23 cellular contexts compared by ENCODE assay signal in genomic region chr19:1833540-1833939, GRCh38. TPM values are rescaled to one million over a fixed set of nuclear protein-coding genes. Genes with fewer than 3 reads are reported as not detected.
DNase-seq lines count a peak whose midpoint lies in the region; ATAC-seq and TF ChIP-seq lines count a peak whose summit lies in the region.
"Had no signal": no experiment of that assay in that cellular context is flagged by ENCODE, and none has a peak within 500 bp of the region (broad histone marks: within the 10 kb centered on the region; RNA-seq: fewer than 3 reads in every experiment).

No MANE protein-coding gene starts in this region.

- H3K4me1 ChIP-seq in fibroblast of lung (ENCODE audit: control insufficient read depth, extremely low read depth, insufficient read depth, low read length), result peaks cover 15% of the 10 kb centered on the region
- H3K4me1 ChIP-seq: Caco-2 had no signal

- H3K9me3 ChIP-seq in fibroblast of lung (ENCODE audit: control insufficient read depth, insufficient read depth, low read depth, low read length), result no peaks in the 10 kb centered on the region
- H3K9me3 ChIP-seq: Caco-2, heart left ventricle, lower lobe of right lung, stomach, upper lobe of right lung had no signal

- no peak overlapping the region for H3K4me3 ChIP-seq in fibroblast of lung (replicated peaks in 1 of 4; ENCODE audit: control extremely low read depth in 1 of 4, insufficient read depth in 1 of 4, low read depth in 3 of 4, low read length in 4 of 4)
- H3K4me3 ChIP-seq: heart left ventricle, lower lobe of right lung, stomach, upper lobe of right lung had no signal

- peak overlapping the region; percentile 4 for H3K4me2 ChIP-seq in fibroblast of lung (ENCODE audit: extremely low read depth, insufficient read depth, low read length)

- H3K4me3 Mint-ChIP-seq in activated naive CD4-positive, alpha-beta T cell treated with anti-CD3 and anti-CD28 coated beads for 36 hours, result no peak overlapping the region
- no peak overlapping the region for H3K4me3 Mint-ChIP-seq in stimulated activated naive B cell treated with anti-CD40 and anti-IgM and Interleukin-4, amounts not matched to agents 10 μg/mL and 1 μg/mL and 100 μg/mL, for 72 hours
- H3K4me3 Mint-ChIP-seq in activated CD8-positive, alpha-beta T cell treated with anti-CD3 and anti-CD28 coated beads for 36 hours, result no peak overlapping the region
- H3K4me3 Mint-ChIP-seq: activated naive CD4-positive, alpha-beta T cell treated with anti-CD3 and anti-CD28 coated beads, Interleukin-2, amount 50 U/mL, for 24 hours; activated T-cell treated with anti-CD3 and anti-CD28 coated beads, Interleukin-2, amount 50 U/mL, for 4 hours; B cell had no signal

- H2AFZ ChIP-seq in fibroblast of lung (ENCODE audit: low read length), result no peak overlapping the region

- CTCF ChIA-PET in activated naive CD4-positive, alpha-beta T cell treated with anti-CD3 and anti-CD28 coated beads for 36 hours (lab: Charles Lee), result interaction anchor here (1.2 kb wide), 1 partner anchor 8 kb away, joined by 4 read pairs; no protein-coding TSS in a partner anchor
- CTCF ChIA-PET in activated CD8-positive, alpha-beta T cell treated with anti-CD3 and anti-CD28 coated beads for 36 hours (lab: Charles Lee), result no interaction called here

- no peaks in the 10 kb centered on the region for H3K27me3 ChIP-seq in fibroblast of lung (ENCODE audit: control insufficient read depth, insufficient read depth, low read length)
- H3K27me3 ChIP-seq: heart left ventricle, stomach, upper lobe of right lung had no signal

- no peaks in the 10 kb centered on the region for H3K9me3 Mint-ChIP-seq in activated naive CD4-positive, alpha-beta T cell treated with anti-CD3 and anti-CD28 coated beads for 36 hours
- no peaks in the 10 kb centered on the region for H3K9me3 Mint-ChIP-seq in stimulated activated naive B cell treated with anti-CD40 and anti-IgM and Interleukin-4, amounts not matched to agents 10 μg/mL and 1 μg/mL and 100 μg/mL, for 72 hours
- no peaks in the 10 kb centered on the region for H3K9me3 Mint-ChIP-seq in activated CD8-positive, alpha-beta T cell treated with anti-CD3 and anti-CD28 coated beads for 36 hours
- H3K9me3 Mint-ChIP-seq: activated naive CD4-positive, alpha-beta T cell treated with anti-CD3 and anti-CD28 coated beads, Interleukin-2, amount 50 U/mL, for 24 hours; activated T-cell treated with anti-CD3 and anti-CD28 coated beads, Interleukin-2, amount 50 U/mL, for 4 hours had no signal

- no peak for TF ChIP-seq CTCF in fibroblast of lung (conservative IDR thresholded peaks at IDR 0.05 in 1 of 2, IDR thresholded peaks at IDR 0.05 in 1 of 2; ENCODE audit: low read depth in 1 of 2, low read length in 2 of 2)
- TF ChIP-seq CTCF in activated CD8-positive, alpha-beta T cell treated with anti-CD3 and anti-CD28 coated beads for 36 hours (IDR thresholded peaks at IDR 0.05), result no peak

- H3K4me1 Mint-ChIP-seq in activated naive CD4-positive, alpha-beta T cell treated with anti-CD3 and anti-CD28 coated beads for 36 hours (ENCODE audit: low read depth), result peaks cover 13% of the 10 kb centered on the region
- H3K4me1 Mint-ChIP-seq in stimulated activated naive B cell treated with anti-CD40 and anti-IgM and Interleukin-4, amounts not matched to agents 10 μg/mL and 1 μg/mL and 100 μg/mL, for 72 hours, result peaks cover 14 to 36% of the 10 kb centered on the region in 2 donors
- peaks cover 7% of the 10 kb centered on the region for H3K4me1 Mint-ChIP-seq in activated CD8-positive, alpha-beta T cell treated with anti-CD3 and anti-CD28 coated beads for 36 hours (ENCODE audit: low read depth)

- peaks cover 57% of the 10 kb centered on the region for H3K79me2 ChIP-seq in fibroblast of lung (ENCODE audit: control insufficient read depth, insufficient read depth, low read length)

- POLR2A ChIA-PET in activated CD8-positive, alpha-beta T cell treated with anti-CD3 and anti-CD28 coated beads for 36 hours (lab: Charles Lee), result no interaction called here

- H3K36me3 ChIP-seq in fibroblast of lung (ENCODE audit: control insufficient read depth, insufficient read depth, low read length), result peaks cover 3% of the 10 kb centered on the region

- ATAC-seq in stimulated activated naive B cell treated with anti-CD40 and anti-IgM and Interleukin-4, amounts not matched to agents 10 μg/mL and 1 μg/mL and 100 μg/mL, for 72 hours (replicated peaks), result no peak
- no peak for ATAC-seq in activated CD8-positive, alpha-beta T cell treated with anti-CD3 and anti-CD28 coated beads for 36 hours
- ATAC-seq in GM18511 (IDR thresholded peaks at IDR 0.05; ENCODE audit: unreplicated experiment) (no peak), GM21825 (IDR thresholded peaks at IDR 0.05; ENCODE audit: unreplicated experiment) (no peak)
- ATAC-seq: activated T-cell treated with anti-CD3 and anti-CD28 coated beads, Interleukin-2, amount 50 U/mL, for 4 hours; SK-N-SH treated with all-trans-retinoic acid at 6 μM for 48 hours; upper lobe of right lung had no signal

- no peaks in the 10 kb centered on the region for H3K27me3 Mint-ChIP-seq in activated naive CD4-positive, alpha-beta T cell treated with anti-CD3 and anti-CD28 coated beads for 36 hours (ENCODE audit: low read depth)
- H3K27me3 Mint-ChIP-seq in stimulated activated naive B cell treated with anti-CD40 and anti-IgM and Interleukin-4, amounts not matched to agents 10 μg/mL and 1 μg/mL and 100 μg/mL, for 72 hours, result no peaks in the 10 kb centered on the region
- no peaks in the 10 kb centered on the region for H3K27me3 Mint-ChIP-seq in activated CD8-positive, alpha-beta T cell treated with anti-CD3 and anti-CD28 coated beads for 36 hours
- H3K27me3 Mint-ChIP-seq: activated naive CD4-positive, alpha-beta T cell treated with anti-CD3 and anti-CD28 coated beads, Interleukin-2, amount 50 U/mL, for 24 hours; B cell had no signal

- H4K20me1 ChIP-seq in fibroblast of lung (ENCODE audit: control insufficient read depth, extremely low read depth, insufficient read depth, low read length), result no peaks in the 10 kb centered on the region

- H3K27ac Mint-ChIP-seq in activated naive CD4-positive, alpha-beta T cell treated with anti-CD3 and anti-CD28 coated beads for 36 hours, result peak overlapping the region; percentile 24
- peak overlapping the region; percentile 60 for H3K27ac Mint-ChIP-seq in stimulated activated naive B cell treated with anti-CD40 and anti-IgM and Interleukin-4, amounts not matched to agents 10 μg/mL and 1 μg/mL and 100 μg/mL, for 72 hours
- H3K27ac Mint-ChIP-seq in activated CD8-positive, alpha-beta T cell treated with anti-CD3 and anti-CD28 coated beads for 36 hours, result no peak overlapping the region
- H3K27ac Mint-ChIP-seq: activated naive CD4-positive, alpha-beta T cell treated with anti-CD3 and anti-CD28 coated beads, Interleukin-2, amount 50 U/mL, for 24 hours; B cell had no signal

- DNase-seq in activated naive CD4-positive, alpha-beta T cell treated with anti-CD3 and anti-CD28 coated beads for 36 hours, result no peak
- DNase-seq in activated naive CD4-positive, alpha-beta T cell (lab: John Stamatoyannopoulos, UW), result no peak
- DNase-seq in fibroblast of lung (ENCODE audit: low read depth in 2 of 2) (no peak), myocyte (ENCODE audit: low read depth) (peak; percentile 13)
- DNase-seq in stimulated activated naive B cell treated with anti-CD40 and anti-IgM and Interleukin-4, amounts not matched to agents 10 μg/mL and 1 μg/mL and 100 μg/mL, for 72 hours, result no peak
- no peak for DNase-seq in activated CD8-positive, alpha-beta T cell treated with anti-CD3 and anti-CD28 coated beads for 36 hours
- DNase-seq: activated CD4-positive, CD25-positive, alpha-beta regulatory T cell; activated CD8-positive, alpha-beta memory T cell treated with anti-CD3 and anti-CD28 coated beads for 24 hours; activated T-cell treated with anti-CD3 and anti-CD28 coated beads, Interleukin-2, amount 50 U/mL, for 4 hours; Caco-2; H7; heart left ventricle; Kasumi-1; lower lobe of right lung; NCI-H2029; stomach; upper lobe of right lung had no signal

- peak overlapping the region; percentile 58 for H3K27ac ChIP-seq in fibroblast of lung (ENCODE audit: insufficient read depth, low read length)
- H3K27ac ChIP-seq: 22Rv1, heart left ventricle, lower lobe of right lung, stomach, upper lobe of right lung had no signal

- H3K36me3 Mint-ChIP-seq in activated naive CD4-positive, alpha-beta T cell treated with anti-CD3 and anti-CD28 coated beads for 36 hours (ENCODE audit: low read depth), result no peaks in the 10 kb centered on the region
- peaks cover 15 to 16% of the 10 kb centered on the region in 2 donors for H3K36me3 Mint-ChIP-seq in stimulated activated naive B cell treated with anti-CD40 and anti-IgM and Interleukin-4, amounts not matched to agents 10 μg/mL and 1 μg/mL and 100 μg/mL, for 72 hours
- H3K36me3 Mint-ChIP-seq in activated CD8-positive, alpha-beta T cell treated with anti-CD3 and anti-CD28 coated beads for 36 hours (ENCODE audit: low read depth), result peaks cover 1% of the 10 kb centered on the region

- intact Hi-C loops in activated naive CD4-positive, alpha-beta T cell treated with anti-CD3 and anti-CD28 coated beads for 36 hours (cut with micrococcal nuclease), result no loop called here
- intact Hi-C loops in activated CD8-positive, alpha-beta T cell treated with anti-CD3 and anti-CD28 coated beads for 36 hours (cut with micrococcal nuclease), result no loop called here

- H3K9ac ChIP-seq in fibroblast of lung (ENCODE audit: insufficient read depth, low read length), result peak overlapping the region; percentile 26

RNA-seq across cellular contexts. Expression of gene REXO1, which starts 14.7 kb away (rescaled TPM):
- 10 to 100 TPM; 39.8 to 47.6 TPM for total RNA-seq in activated naive CD4-positive, alpha-beta T cell treated with anti-CD3 and anti-CD28 coated beads for 36 hours
- 4.1 and 6.8 TPM in 2 replicates for total RNA-seq in fibroblast of lung
- 6.1 and 12.0 TPM in 2 replicates for polyA plus RNA-seq in fibroblast of lung
- polyA plus RNA-seq in fibroblast of lung (2012), result 12.0 and 20.9 TPM in 2 replicates
- polyA minus RNA-seq in fibroblast of lung (ENCODE audit: low replicate concordance), result 39.0 and 40.1 TPM in 2 replicates
- total RNA-seq in myocyte, result 9.0 and 9.4 TPM in 2 replicates
- polyA plus RNA-seq in myocyte (2012), result 18.7 TPM
- 10 to 100 TPM; 43.4 to 46.8 TPM for total RNA-seq in activated CD8-positive, alpha-beta T cell treated with anti-CD3 and anti-CD28 coated beads for 36 hours

RNA-seq across cellular contexts. Expression of gene ATP8B3, which starts 21.5 kb away (rescaled TPM):
- 1 to 10 TPM; 6.1 to 8.4 TPM for total RNA-seq in activated naive CD4-positive, alpha-beta T cell treated with anti-CD3 and anti-CD28 coated beads for 36 hours
- total RNA-seq in fibroblast of lung, result 1.3 and 3.0 TPM in 2 replicates
- 2.3 and 3.5 TPM in 2 replicates for polyA plus RNA-seq in fibroblast of lung
- 2.2 and 2.6 TPM in 2 replicates for polyA plus RNA-seq in fibroblast of lung (2012)
- polyA minus RNA-seq in fibroblast of lung (ENCODE audit: low replicate concordance), result 3.9 and 6.0 TPM in 2 replicates
- 0.48 and 1.1 TPM in 2 replicates for total RNA-seq in myocyte
- 2.0 TPM for polyA plus RNA-seq in myocyte (2012)
- total RNA-seq in activated CD8-positive, alpha-beta T cell treated with anti-CD3 and anti-CD28 coated beads for 36 hours, result 1 to 10 TPM; 5.8 to 8.2 TPM

RNA-seq across cellular contexts. Expression of gene KLF16, which starts 29.8 kb away (rescaled TPM):
- 10 to 100 TPM; 13.5 to 15.0 TPM for total RNA-seq in activated naive CD4-positive, alpha-beta T cell treated with anti-CD3 and anti-CD28 coated beads for 36 hours
- 3.9 and 6.9 TPM in 2 replicates for total RNA-seq in fibroblast of lung
- 4.2 and 5.0 TPM in 2 replicates for polyA plus RNA-seq in fibroblast of lung
- 12.9 and 21.2 TPM in 2 replicates for polyA plus RNA-seq in fibroblast of lung (2012)
- polyA minus RNA-seq in fibroblast of lung (ENCODE audit: low replicate concordance), result 5.8 and 6.4 TPM in 2 replicates
- total RNA-seq in myocyte, result 8.6 and 9.7 TPM in 2 replicates
- polyA plus RNA-seq in myocyte (2012), result 24.3 TPM
- 10 to 100 TPM; 25.6 to 27.7 TPM for total RNA-seq in activated CD8-positive, alpha-beta T cell treated with anti-CD3 and anti-CD28 coated beads for 36 hours

RNA-seq across cellular contexts. Expression of gene ABHD17A, which starts 51.8 kb away (rescaled TPM):
- 10 to 100 TPM; 79.3 to 79.9 TPM for total RNA-seq in activated naive CD4-positive, alpha-beta T cell treated with anti-CD3 and anti-CD28 coated beads for 36 hours
- total RNA-seq in fibroblast of lung, result 59.1 and 74.5 TPM in 2 replicates
- polyA plus RNA-seq in fibroblast of lung, result 23.0 and 25.8 TPM in 2 replicates
- 38.3 and 53.8 TPM in 2 replicates for polyA plus RNA-seq in fibroblast of lung (2012)
- 18.9 and 29.3 TPM in 2 replicates for polyA minus RNA-seq in fibroblast of lung (ENCODE audit: low replicate concordance)
- 106 and 111 TPM in 2 replicates for total RNA-seq in myocyte
- 59.7 TPM for polyA plus RNA-seq in myocyte (2012)
- 100 to 1,000 TPM; 112 to 113 TPM for total RNA-seq in activated CD8-positive, alpha-beta T cell treated with anti-CD3 and anti-CD28 coated beads for 36 hours
